In genomic region chr5:149664666-149665415, GRCh38 we compare ENCODE assay signal across 19 cellular contexts.
A peak's percentile ranks its signal among the peaks of the same experiment; 100 is the strongest.
DNase-seq lines count a peak whose midpoint lies in the region; ATAC-seq and TF ChIP-seq lines count a peak whose summit lies in the region.
"Had no signal": no experiment of that assay in that cellular context is flagged by ENCODE, and none has a peak within 500 bp of the region (broad histone marks: within the 10 kb centered on the region; RNA-seq: fewer than 3 reads in every experiment).

No MANE protein-coding gene starts in this region.

- H3K27me3 Mint-ChIP-seq in activated CD8-positive, alpha-beta memory T cell treated with anti-CD3 and anti-CD28 coated beads, Interleukin-2, amount 10 ng/mL, durations not matched to agents 7 days and 5 days: peaks cover 11% of the 10 kb centered on the region

- CTCF ChIA-PET in activated CD8-positive, alpha-beta memory T cell treated with anti-CD3 and anti-CD28 coated beads, Interleukin-2, amount 10 ng/mL, durations not matched to agents 7 days and 5 days (lab: Charles Lee): interaction anchor here (0.9 to 11.2 kb wide), 2 partner anchors 8 to 166 kb away, joined by 3 to 113 read pairs; no protein-coding TSS in a partner anchor

- H3K4me3 ChIP-seq in smooth muscle cell (no peak overlapping the region), WERI-Rb-1 (ENCODE audit: low read depth, low read length) (no peak overlapping the region)

- no peak overlapping the region for H3K9ac ChIP-seq in smooth muscle cell (ENCODE audit: low read depth)
- H3K9ac ChIP-seq: SK-N-SH had no signal

- H3K4me2 ChIP-seq in smooth muscle cell: no peak overlapping the region
- H3K4me2 ChIP-seq: SK-N-SH had no signal

- peaks cover 2% of the 10 kb centered on the region for H3K4me1 Mint-ChIP-seq in activated CD8-positive, alpha-beta memory T cell treated with anti-CD3 and anti-CD28 coated beads, Interleukin-2, amount 10 ng/mL, durations not matched to agents 7 days and 5 days

- no peaks in the 10 kb centered on the region for H3K36me3 Mint-ChIP-seq in activated CD8-positive, alpha-beta memory T cell treated with anti-CD3 and anti-CD28 coated beads, Interleukin-2, amount 10 ng/mL, durations not matched to agents 7 days and 5 days

- no peaks in the 10 kb centered on the region for H3K27me3 ChIP-seq in smooth muscle cell (ENCODE audit: low read depth)
- no peaks in the 10 kb centered on the region for H3K27me3 ChIP-seq in WERI-Rb-1 (ENCODE audit: insufficient read depth, low read depth, severe bottlenecking)

- peak; percentile 26 for DNase-seq in activated CD8-positive, alpha-beta memory T cell treated with anti-CD3 and anti-CD28 coated beads, Interleukin-2, amount 50 U/mL, for 48 hours
- no peak for DNase-seq in activated CD8-positive, alpha-beta memory T cell treated with anti-CD3 and anti-CD28 coated beads, Interleukin-2, amount 10 ng/mL, durations not matched to agents 7 days and 5 days
- DNase-seq in NCI-H524 treated with DMSO at 0.1 percent for 48 hours (lab: John Stamatoyannopoulos, UW) (peak; percentile 5), left lobe of liver (ENCODE audit: low spot score) (peak; percentile 18), smooth muscle cell (lab: John Stamatoyannopoulos, UW; ENCODE audit: unreplicated experiment) (no peak), amygdala (lab: John Stamatoyannopoulos, UW) (no peak), WERI-Rb-1 (no peak)
- DNase-seq: AML-193, C1 segment of cervical spinal cord, GDM1, Kasumi-1, NCI-H1694, NCI-H2081 treated with DMSO at 0.1 percent for 48 hours, NCI-H2171 treated with DMSO at 0.1 percent for 48 hours, NCI-H526 treated with DMSO at 0.1 percent for 48 hours, SHP77 treated with DMSO at 0.1 percent for 48 hours, SK-N-SH had no signal

- H3K36me3 ChIP-seq in smooth muscle cell (ENCODE audit: low read depth): no peaks in the 10 kb centered on the region
- no peaks in the 10 kb centered on the region for H3K36me3 ChIP-seq in WERI-Rb-1

- H3K4me3 Mint-ChIP-seq in activated CD8-positive, alpha-beta memory T cell treated with anti-CD3 and anti-CD28 coated beads, Interleukin-2, amount 10 ng/mL, durations not matched to agents 7 days and 5 days: no peak overlapping the region
- H3K4me3 Mint-ChIP-seq: CD8-positive, alpha-beta T cell had no signal

- H2AFZ ChIP-seq in smooth muscle cell (ENCODE audit: low read depth): no peak overlapping the region

- H3K27ac ChIP-seq in smooth muscle cell (ENCODE audit: low read depth) (peak overlapping the region; percentile 90), WERI-Rb-1 (no peak overlapping the region)

- no peak overlapping the region for H3K27ac Mint-ChIP-seq in activated CD8-positive, alpha-beta memory T cell treated with anti-CD3 and anti-CD28 coated beads, Interleukin-2, amount 10 ng/mL, durations not matched to agents 7 days and 5 days
- H3K27ac Mint-ChIP-seq: CD8-positive, alpha-beta T cell had no signal

- no peaks in the 10 kb centered on the region for H3K9me3 Mint-ChIP-seq in activated CD8-positive, alpha-beta memory T cell treated with anti-CD3 and anti-CD28 coated beads, Interleukin-2, amount 10 ng/mL, durations not matched to agents 7 days and 5 days (ENCODE audit: low read depth)

- 96% methylated on average over 11 of the region's 11 CpGs for WGBS in smooth muscle cell (ENCODE audit: low lambda C conversion rate)

- no peaks in the 10 kb centered on the region for H3K4me1 ChIP-seq in smooth muscle cell (ENCODE audit: low read depth)

- H3K9me3 ChIP-seq in smooth muscle cell (replicated peaks; ENCODE audit: low read depth) (no peaks in the 10 kb centered on the region), WERI-Rb-1 (ENCODE audit: severe bottlenecking) (no peaks in the 10 kb centered on the region)
- H3K9me3 ChIP-seq: SK-N-SH had no signal

- ATAC-seq in activated CD8-positive, alpha-beta memory T cell treated with anti-CD3 and anti-CD28 coated beads, Interleukin-2, amount 10 ng/mL, durations not matched to agents 7 days and 5 days: no peak
- ATAC-seq in left lobe of liver (no peak), HG03135 (IDR thresholded peaks at IDR 0.05; ENCODE audit: unreplicated experiment) (no peak)
- ATAC-seq: CD8-positive, alpha-beta T cell had no signal

- no peaks in the 10 kb centered on the region for H3K79me2 ChIP-seq in smooth muscle cell (ENCODE audit: low read depth)

- TF ChIP-seq CTCF in smooth muscle cell (IDR thresholded peaks at IDR 0.05; ENCODE audit: borderline replicate concordance, insufficient read depth, poor library complexity, severe bottlenecking) (no peak), WERI-Rb-1 (IDR thresholded peaks at IDR 0.05; ENCODE audit: low read depth, low read length) (no peak)

- H4K20me1 ChIP-seq in smooth muscle cell (ENCODE audit: low read depth): no peaks in the 10 kb centered on the region

- H3F3A ChIP-seq in smooth muscle cell (ENCODE audit: low read depth): peaks cover 3% of the 10 kb centered on the region

Comparison
In these comparisons a context has a peak if more than half of its experiments do, and no peak if none do; other contexts are left out.
1. DNase-seq: peak in activated CD8-positive, alpha-beta memory T cell treated with anti-CD3 and anti-CD28 coated beads, Interleukin-2, amount 50 U/mL, for 48 hours (single experiment), NCI-H524 treated with DMSO at 0.1 percent for 48 hours (single experiment) and left lobe of liver (single experiment); none in activated CD8-positive, alpha-beta memory T cell treated with anti-CD3 and anti-CD28 coated beads, Interleukin-2, amount 10 ng/mL, durations not matched to agents 7 days and 5 days (single experiment), smooth muscle cell (single experiment), amygdala (0 of 56) and WERI-Rb-1 (single experiment).